Comparison of ENCODE assay signal across 1 cellular context in the genomic region with DNA sequence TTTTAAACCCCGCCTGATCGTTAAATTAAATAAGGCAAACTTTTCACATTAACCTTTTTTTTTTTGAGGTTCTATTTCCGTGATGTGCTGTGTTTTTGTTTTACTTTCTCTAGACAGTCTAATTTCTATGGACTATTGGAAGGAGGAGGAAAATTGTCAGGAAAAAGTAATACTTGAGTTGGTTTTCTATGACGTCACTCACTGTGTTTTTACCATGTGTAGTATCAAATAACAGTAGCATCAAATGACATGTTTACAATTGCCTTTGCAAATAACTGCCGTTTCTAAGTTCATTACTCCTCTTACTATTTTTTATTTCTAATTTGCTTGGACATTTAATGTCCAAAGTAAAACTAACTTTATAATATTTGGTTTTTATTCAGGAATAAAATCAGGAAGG.
TF ChIP-seq lines count a peak whose summit lies in the region.

No MANE protein-coding gene starts in this region.

TF ChIP-seq in HepG2, 621 proteins besides CTCF, POLR2A, EP300 and RAD21:
- TF ChIP-seq YEATS4 (CRISPR knock-in tag; IDR thresholded peaks at IDR 0.05; ENCODE audit: borderline replicate concordance) (no peak), SAFB2 (CRISPR knock-in tag; IDR thresholded peaks at IDR 0.05; ENCODE audit: borderline replicate concordance, low read depth) (no peak), ZNF678 (CRISPR knock-in tag; IDR thresholded peaks at IDR 0.05) (no peak), ZNF740 (CRISPR knock-in tag; IDR thresholded peaks at IDR 0.05) (no peak), CREB1 (IDR thresholded peaks at IDR 0.05) (peak; percentile 45; the same call in 1 of the 2 replicates), CREB1 (CRISPR knock-in tag; IDR thresholded peaks at IDR 0.05) (no peak), TEF (CRISPR knock-in tag; IDR thresholded peaks at IDR 0.05) (no peak)
